23 cellular contexts compared by ENCODE assay signal in genomic region chr11:23995891-23996290, GRCh38.
DNase-seq lines count a peak whose midpoint lies in the region; ATAC-seq and TF ChIP-seq lines count a peak whose summit lies in the region.
"Had no signal": no experiment of that assay in that cellular context is flagged by ENCODE, and none has a peak within 500 bp of the region (broad histone marks: within the 10 kb centered on the region; RNA-seq: fewer than 3 reads in every experiment).

No MANE protein-coding gene starts in this region.

- peak; percentile 6 for DNase-seq in DMS53 (lab: John Stamatoyannopoulos, UW)
- no peak for DNase-seq in DMS53 treated with DMSO at 0.1 percent for 48 hours (lab: John Stamatoyannopoulos, UW; ENCODE audit: unreplicated experiment)
- DNase-seq in astrocyte of the spinal cord (ENCODE audit: low read depth, low spot score), result peak; percentile 52
- DNase-seq in hepatocyte (ENCODE audit: low spot score), result no peak
- DNase-seq in midbrain (lab: John Stamatoyannopoulos, UW), result no peak
- no peak for DNase-seq in UCSD-AML1 (lab: John Stamatoyannopoulos, UW; ENCODE audit: unreplicated experiment)
- no peak for DNase-seq in globus pallidus (ENCODE audit: low spot score)
- DNase-seq: activated B cell treated with CpG ODN at 0.5 μM for 24 hours; activated CD4-positive, alpha-beta T cell treated with anti-CD3 and anti-CD28 coated beads, Interleukin-2, amount 50 U/mL, for 4 hours; activated effector memory CD4-positive, alpha-beta T cell treated with Interleukin-2 at 50 U/mL for 16 hours; COR-L47; gastrocnemius medialis; GM23248; islet precursor cell; NCI-H1436 treated with DMSO at 0.1 percent for 48 hours; NCI-H526; T1000 had no signal

- no peak for ATAC-seq in esophagus mucosa
- ATAC-seq: gastrocnemius medialis; SK-N-SH treated with all-trans-retinoic acid at 6 μM for 48 hours; stimulated activated memory B cell treated with anti-CD40 and anti-IgM and Interleukin-4, amounts not matched to agents 10 μg/mL and 1 μg/mL and 100 μg/mL, for 72 hours had no signal

- no peaks in the 10 kb centered on the region for H3K9me3 ChIP-seq in hepatocyte (ENCODE audit: low read depth)
- H3K9me3 ChIP-seq: gastrocnemius medialis, prostate gland had no signal

- no peak overlapping the region for H3K4me3 ChIP-seq in astrocyte of the spinal cord (ENCODE audit: low read depth, low read length)
- no peak overlapping the region for H3K4me3 ChIP-seq in hepatocyte
- H3K4me3 ChIP-seq: gastrocnemius medialis, GM23248, prostate gland, smooth muscle cell had no signal

- in situ Hi-C loops in astrocyte of the spinal cord (cut with HindIII; ENCODE audit: low sequenced_read_pairs), result no loop called here

- no peaks in the 10 kb centered on the region for H3K9me2 ChIP-seq in hepatocyte (replicated peaks; ENCODE audit: insufficient read depth)

- H3K27me3 ChIP-seq in hepatocyte, result no peaks in the 10 kb centered on the region
- H3K27me3 ChIP-seq: gastrocnemius medialis had no signal

- H3K36me3 ChIP-seq in hepatocyte (replicated peaks; ENCODE audit: insufficient read depth, low read depth), result no peaks in the 10 kb centered on the region
- H3K36me3 ChIP-seq: gastrocnemius medialis, prostate gland had no signal

- H3K4me1 ChIP-seq in hepatocyte (ENCODE audit: insufficient read depth), result no peaks in the 10 kb centered on the region
- H3K4me1 ChIP-seq: gastrocnemius medialis, prostate gland had no signal

- TF ChIP-seq CTCF in astrocyte of the spinal cord (IDR thresholded peaks at IDR 0.05; ENCODE audit: low read depth, low read length) (no peak), hepatocyte (IDR thresholded peaks at IDR 0.05; ENCODE audit: poor library complexity) (no peak)

- H2AFZ ChIP-seq in hepatocyte, result no peak overlapping the region
- H2AFZ ChIP-seq: GM23248 had no signal

- no peaks in the 10 kb centered on the region for H3K79me2 ChIP-seq in hepatocyte

- no peaks in the 10 kb centered on the region for H4K20me1 ChIP-seq in hepatocyte (ENCODE audit: insufficient read depth, poor library complexity, severe bottlenecking)

- H3K4me2 ChIP-seq in hepatocyte, result no peak overlapping the region
- H3K4me2 ChIP-seq: smooth muscle cell had no signal

- peak overlapping the region; percentile 51 for H3K27ac ChIP-seq in hepatocyte
- H3K27ac ChIP-seq: 22Rv1, gastrocnemius medialis, GM23248, prostate gland had no signal

Comparison
In these comparisons a context has a peak if more than half of its experiments do, and no peak if none do; other contexts are left out.
1. DNase-seq: peak in DMS53 (single experiment) and astrocyte of the spinal cord (single experiment); none in DMS53 treated with DMSO at 0.1 percent for 48 hours (single experiment), hepatocyte (single experiment), midbrain (single experiment), UCSD-AML1 (single experiment) and globus pallidus (single experiment).